ENCODE assay signal across 11 cellular contexts in genomic region chr9:107883496-107884120, GRCh38.
DNase-seq lines count a peak whose midpoint lies in the region; ATAC-seq, FAIRE-seq and TF ChIP-seq lines count a peak whose summit lies in the region.
"Had no signal": no experiment of that assay in that cellular context is flagged by ENCODE, and none has a peak within 500 bp of the region (broad histone marks: within the 10 kb centered on the region; RNA-seq: fewer than 3 reads in every experiment).

No MANE protein-coding gene starts in this region.

- TF ChIP-seq CTCF in HFFc6 (IDR thresholded peaks at IDR 0.05) = no peak

- no peak overlapping the region for H3K27ac Mint-ChIP-seq in HFFc6

- no peaks in the 10 kb centered on the region for H3K4me1 Mint-ChIP-seq in HFFc6 (ENCODE audit: low read depth)

- peak; percentile 38 for DNase-seq in left kidney (ENCODE audit: low read depth, low spot score)
- no peak for DNase-seq in HFFc6
- DNase-seq in activated gamma-delta T cell (lab: John Stamatoyannopoulos, UW) = no peak
- DNase-seq in stimulated activated CD4-positive, alpha-beta T cell treated with anti-CD3 and anti-CD28 coated beads, Interleukin-2, amount 100 ng/mL, for 48 hours = no peak
- no peak for DNase-seq in HTR-8/SVneo (ENCODE audit: insufficient read length, low spot score)
- DNase-seq: DND-41, NCI-H774, spleen had no signal

- peaks cover 5% of the 10 kb centered on the region for H3K9me3 Mint-ChIP-seq in HFFc6

- H3K27me3 Mint-ChIP-seq in HFFc6 (ENCODE audit: insufficient read depth) = no peaks in the 10 kb centered on the region; the same call in 1 of the 2 replicates

- no peaks in the 10 kb centered on the region for H3K36me3 Mint-ChIP-seq in HFFc6 (ENCODE audit: low read depth)

- FAIRE-seq in HTR-8/SVneo (lab: Jason Lieb, UNC) = no peak

- no peak overlapping the region for H3K4me3 Mint-ChIP-seq in HFFc6

- ATAC-seq in GM18519 (IDR thresholded peaks at IDR 0.05; ENCODE audit: low FRiP score, unreplicated experiment) (peak; percentile 86), GM21528 (IDR thresholded peaks at IDR 0.05; ENCODE audit: low FRiP score, unreplicated experiment) (peak; percentile 96), HG03196 (IDR thresholded peaks at IDR 0.05; ENCODE audit: unreplicated experiment) (peak; percentile 93)
